In genomic region chr17:37829446-37830142, GRCh38 we compare ENCODE assay signal across 13 cellular contexts.
A peak's percentile ranks its signal among the peaks of the same experiment; 100 is the strongest.
DNase-seq lines count a peak whose midpoint lies in the region; ATAC-seq, FAIRE-seq and TF ChIP-seq lines count a peak whose summit lies in the region.
"Had no signal": no experiment of that assay in that cellular context is flagged by ENCODE, and none has a peak within 500 bp of the region (broad histone marks: within the 10 kb centered on the region; RNA-seq: fewer than 3 reads in every experiment).

No MANE protein-coding gene starts in this region.

- intact Hi-C loops in left lung (cut with DNase I) (no loop called here), testis (cut with DNase I; ENCODE audit: low total_unique reads) (no loop called here)

- no peak for FAIRE-seq in H54 (lab: Jason Lieb, UNC)

- H3K27ac Mint-ChIP-seq in natural killer cell treated with Interleukin-12 subunit alpha and Interleukin-12 subunit beta and Interleukin-15 and Interleukin-18, amount 100 ng/mL, for 72 hours, result no peak overlapping the region
- no peak overlapping the region for H3K27ac Mint-ChIP-seq in osteocyte (ENCODE audit: unreplicated experiment)

- no peaks in the 10 kb centered on the region for H3K36me3 ChIP-seq in left lung
- no peaks in the 10 kb centered on the region for H3K36me3 ChIP-seq in testis (ENCODE audit: low read depth, missing control alignments)

- H3K27ac ChIP-seq in left lung (no peak overlapping the region), testis (no peak overlapping the region)

- no peak overlapping the region for H3K4me3 Mint-ChIP-seq in natural killer cell treated with Interleukin-12 subunit alpha and Interleukin-12 subunit beta and Interleukin-15 and Interleukin-18, amount 100 ng/mL, for 72 hours
- no peak overlapping the region for H3K4me3 Mint-ChIP-seq in osteocyte (ENCODE audit: unreplicated experiment)

- H3K4me1 Mint-ChIP-seq in natural killer cell treated with Interleukin-12 subunit alpha and Interleukin-12 subunit beta and Interleukin-15 and Interleukin-18, amount 100 ng/mL, for 72 hours (ENCODE audit: low read depth in 2 of 2), result peaks cover 16 to 27% of the 10 kb centered on the region in 2 donors
- peaks cover 42% of the 10 kb centered on the region for H3K4me1 Mint-ChIP-seq in osteocyte (ENCODE audit: unreplicated experiment)

- H3K36me3 Mint-ChIP-seq in natural killer cell treated with Interleukin-12 subunit alpha and Interleukin-12 subunit beta and Interleukin-15 and Interleukin-18, amount 100 ng/mL, for 72 hours, result no peaks in the 10 kb centered on the region
- H3K36me3 Mint-ChIP-seq in osteocyte (ENCODE audit: unreplicated experiment), result no peaks in the 10 kb centered on the region

- no peak for TF ChIP-seq CTCF in GM12865 (IDR thresholded peaks at IDR 0.05; ENCODE audit: insufficient read depth, low read depth, low read length, missing control alignments)
- no peak for TF ChIP-seq CTCF in left lung (IDR thresholded peaks at IDR 0.05)
- TF ChIP-seq CTCF in testis (IDR thresholded peaks at IDR 0.05), result no peak
- TF ChIP-seq CTCF in osteocyte (IDR thresholded peaks at IDR 0.05), result no peak

- H3K9me3 Mint-ChIP-seq in natural killer cell treated with Interleukin-12 subunit alpha and Interleukin-12 subunit beta and Interleukin-15 and Interleukin-18, amount 100 ng/mL, for 72 hours, result no peaks in the 10 kb centered on the region
- H3K9me3 Mint-ChIP-seq in osteocyte (ENCODE audit: unreplicated experiment), result no peaks in the 10 kb centered on the region

- H3K4me1 ChIP-seq in left lung, result peaks cover 0 to 26% of the 10 kb centered on the region in 2 donors
- no peaks in the 10 kb centered on the region for H3K4me1 ChIP-seq in testis

- H3K27me3 ChIP-seq in left lung (no peaks in the 10 kb centered on the region), testis (no peaks in the 10 kb centered on the region)

- H3K9me3 ChIP-seq in left lung, result no peaks in the 10 kb centered on the region
- H3K9me3 ChIP-seq in testis, result no peaks in the 10 kb centered on the region

- H3K4me3 ChIP-seq in GM12865 (ENCODE audit: low read depth, low read length) (no peak overlapping the region), left lung (no peak overlapping the region), testis (no peak overlapping the region)

- TF ChIP-seq POLR2A in testis (IDR thresholded peaks at IDR 0.05), result no peak
- no peak for TF ChIP-seq POLR2A in H54 (IDR thresholded peaks at IDR 0.05; ENCODE audit: low read depth, low read length)

- DNase-seq in GM12865 (ENCODE audit: low read depth), result peak; percentile 87
- no peak for DNase-seq in left lung
- no peak for DNase-seq in testis
- no peak for DNase-seq in natural killer cell treated with Interleukin-12 subunit alpha and Interleukin-12 subunit beta and Interleukin-15 and Interleukin-18, amount 100 ng/mL, for 72 hours (ENCODE audit: low spot score)
- DNase-seq in osteocyte (ENCODE audit: extremely low spot score, unreplicated experiment), result no peak
- no peak for DNase-seq in H54 (ENCODE audit: insufficient read length, low spot score)
- DNase-seq: activated CD4-positive, alpha-beta T cell treated with anti-CD3 and anti-CD28 coated beads, Interleukin-2, amount 50 U/mL, for 1 hour; activated gamma-delta T cell treated with Interleukin-2 at 50 U/mL for 16 hours; caudate nucleus; GOT3; NCI-H69 had no signal

- WGBS in testis, 2 donors, result 68 to 76% methylated on average over 5 of the region's 5 CpGs

- H3K27me3 Mint-ChIP-seq in natural killer cell treated with Interleukin-12 subunit alpha and Interleukin-12 subunit beta and Interleukin-15 and Interleukin-18, amount 100 ng/mL, for 72 hours, result peaks cover 9 to 13% of the 10 kb centered on the region in 2 donors
- no peaks in the 10 kb centered on the region for H3K27me3 Mint-ChIP-seq in osteocyte (ENCODE audit: unreplicated experiment)

- ATAC-seq in GM19452 (IDR thresholded peaks at IDR 0.05; ENCODE audit: unreplicated experiment), result peak; percentile 55
- ATAC-seq in HG03378 (IDR thresholded peaks at IDR 0.05; ENCODE audit: unreplicated experiment), result peak; percentile 37
- ATAC-seq in left lung, result peak; percentile 20
- ATAC-seq in natural killer cell treated with Interleukin-12 subunit alpha and Interleukin-12 subunit beta and Interleukin-15 and Interleukin-18, amount 100 ng/mL, for 72 hours, result no peak

Comparison
In these comparisons a context has a peak if more than half of its experiments do, and no peak if none do; other contexts are left out.
1. ATAC-seq: peak in GM19452 (single experiment), HG03378 (single experiment) and left lung (single experiment); none in natural killer cell treated with Interleukin-12 subunit alpha and Interleukin-12 subunit beta and Interleukin-15 and Interleukin-18, amount 100 ng/mL, for 72 hours (0 of 2).